13 cellular contexts compared by ENCODE assay signal in genomic region chr3:134367412-134367811, GRCh38. TPM values are rescaled to one million over a fixed set of nuclear protein-coding genes. Genes with fewer than 3 reads are reported as not detected.
DNase-seq lines count a peak whose midpoint lies in the region; ATAC-seq and TF ChIP-seq lines count a peak whose summit lies in the region.
"Had no signal": no experiment of that assay in that cellular context is flagged by ENCODE, and none has a peak within 500 bp of the region (broad histone marks: within the 10 kb centered on the region; RNA-seq: fewer than 3 reads in every experiment).

No MANE protein-coding gene starts in this region.

- POLR2A ChIA-PET in A673 (lab: Charles Lee; ENCODE audit: low non-redundant PET), result no interaction called here

- H3K9me3 ChIP-seq in A673 (ENCODE audit: low read depth, low read length, poor library complexity, severe bottlenecking) (no peaks in the 10 kb centered on the region), Loucy (ENCODE audit: insufficient read depth, low read depth, low read length) (no peaks in the 10 kb centered on the region), esophagus squamous epithelium (no peaks in the 10 kb centered on the region), trophoblast cell (ENCODE audit: insufficient read depth, low read depth, low read length) (no peaks in the 10 kb centered on the region)
- H3K9me3 ChIP-seq: BE2C had no signal

- H3K79me1 ChIP-seq in trophoblast cell (ENCODE audit: low read length), result peaks cover 66% of the 10 kb centered on the region

- H3K36me3 ChIP-seq in A673 (ENCODE audit: insufficient read depth, low read length, poor library complexity, severe bottlenecking) (peaks cover 76% of the 10 kb centered on the region), Loucy (ENCODE audit: insufficient read depth, low read length) (no peaks in the 10 kb centered on the region), esophagus squamous epithelium (peaks cover 41 to 89% (median 58%) of the 10 kb centered on the region in 3 donors), trophoblast cell (ENCODE audit: control insufficient read depth in 1 of 2, insufficient read depth in 2 of 2, low read length in 2 of 2) (peaks cover 81 to 92% of the 10 kb centered on the region in 2 experiments)
- H3K36me3 ChIP-seq: BE2C had no signal

- H3K4me3 ChIP-seq in A673 (ENCODE audit: low read depth, low read length, poor library complexity, severe bottlenecking) (no peak overlapping the region), Loucy (ENCODE audit: low read length, poor library complexity, severe bottlenecking) (no peak overlapping the region), esophagus squamous epithelium (no peak overlapping the region), trophoblast cell (ENCODE audit: low read depth, low read length) (no peak overlapping the region)

- H3F3A ChIP-seq in Loucy (ENCODE audit: low read depth), result no peaks in the 10 kb centered on the region

- no peaks in the 10 kb centered on the region for H4K20me1 ChIP-seq in Loucy (ENCODE audit: insufficient read depth, low read length, poor library complexity, severe bottlenecking)

- H3K79me2 ChIP-seq in Loucy (ENCODE audit: insufficient read depth, low read length) (no peaks in the 10 kb centered on the region), trophoblast cell (ENCODE audit: control insufficient read depth, insufficient read depth, low read length, poor library complexity) (peaks cover 25% of the 10 kb centered on the region)

- H3K4me1 ChIP-seq in A673 (ENCODE audit: insufficient read depth, low read length, poor library complexity, severe bottlenecking), result peaks cover 90% of the 10 kb centered on the region
- H3K4me1 ChIP-seq in Loucy (ENCODE audit: insufficient read depth, low read length, poor library complexity, severe bottlenecking), result peaks cover 30% of the 10 kb centered on the region
- peaks cover 47 to 100% (median 95%) of the 10 kb centered on the region in 3 donors for H3K4me1 ChIP-seq in esophagus squamous epithelium
- peaks cover 66 to 78% of the 10 kb centered on the region in 2 experiments for H3K4me1 ChIP-seq in trophoblast cell (ENCODE audit: control insufficient read depth in 1 of 2, insufficient read depth in 2 of 2, low read length in 2 of 2)
- H3K4me1 ChIP-seq: BE2C had no signal

- H2BK120ac ChIP-seq in trophoblast cell (ENCODE audit: insufficient read depth, low read length, poor library complexity), result no peak overlapping the region

- H3K18ac ChIP-seq in trophoblast cell (ENCODE audit: low read length), result no peak overlapping the region

- no peak overlapping the region for H4K12ac ChIP-seq in trophoblast cell (ENCODE audit: low read depth, low read length)

- no peak overlapping the region for H2AK5ac ChIP-seq in trophoblast cell (ENCODE audit: low read length)

- TF ChIP-seq POLR2A in esophagus squamous epithelium (IDR thresholded peaks at IDR 0.05), result no peak

- H2BK12ac ChIP-seq in trophoblast cell (ENCODE audit: low read length), result no peak overlapping the region

- no peak overlapping the region for H4K8ac ChIP-seq in trophoblast cell (ENCODE audit: low read depth, low read length)

- CTCF ChIA-PET in A673 (lab: Charles Lee), result no interaction called here

- WGBS in esophagus squamous epithelium, 2 donors, result 78 to 80% methylated on average over 4 to 5 of the region's 7 CpGs
- no CpG with 5 or more reads among the region's 7 CpGs for WGBS in trophoblast cell (ENCODE audit: extremely low coverage, insufficient coverage, insufficient read length)

- H2AFZ ChIP-seq in Loucy (ENCODE audit: low read length) (no peak overlapping the region), trophoblast cell (ENCODE audit: insufficient read depth, low read length, poor library complexity) (no peak overlapping the region)

- H3K9me2 ChIP-seq in Loucy (replicated peaks; ENCODE audit: low read depth, low read length), result no peaks in the 10 kb centered on the region

- H3K4me2 ChIP-seq in Loucy (ENCODE audit: low read depth, low read length, poor library complexity, severe bottlenecking), result no peak overlapping the region
- H3K4me2 ChIP-seq in trophoblast cell (ENCODE audit: low read length), result no peak overlapping the region

- DNase-seq in A673 (ENCODE audit: low spot score) (no peak), esophagus squamous epithelium (lab: John Stamatoyannopoulos, UW) (no peak), trophoblast cell (no peak), C1 segment of cervical spinal cord (lab: John Stamatoyannopoulos, UW) (no peak)
- DNase-seq: activated CD8-positive, alpha-beta memory T cell treated with anti-CD3 and anti-CD28 coated beads, Interleukin-2, amount 10 ng/mL, durations not matched to agents 7 days and 5 days; BE2C; glutamatergic neuron; NCI-H1417; T1000 had no signal

- H3K27me3 ChIP-seq in A673 (replicated peaks; ENCODE audit: insufficient read depth, low read depth, low read length, poor library complexity), result no peaks in the 10 kb centered on the region
- no peaks in the 10 kb centered on the region for H3K27me3 ChIP-seq in Loucy (ENCODE audit: insufficient read depth, low read length, poor library complexity, severe bottlenecking)
- no peaks in the 10 kb centered on the region for H3K27me3 ChIP-seq in esophagus squamous epithelium
- H3K27me3 ChIP-seq in trophoblast cell (ENCODE audit: insufficient read depth, low read length), result no peaks in the 10 kb centered on the region

- no peak overlapping the region for H3K9ac ChIP-seq in Loucy (ENCODE audit: low read depth, low read length, poor library complexity, severe bottlenecking)
- H3K9ac ChIP-seq in trophoblast cell (ENCODE audit: low read length), result no peak overlapping the region

- peak overlapping the region; percentile 90 for H3K27ac ChIP-seq in A673 (ENCODE audit: low read depth, low read length, poor library complexity, severe bottlenecking)
- peak overlapping the region in 3 of 4 donors; percentile 91 to 100 (median 94) for H3K27ac ChIP-seq in esophagus squamous epithelium
- H3K27ac ChIP-seq in trophoblast cell (ENCODE audit: low read depth, low read length), result peak overlapping the region; percentile 20

- no peak overlapping the region for H3K23ac ChIP-seq in trophoblast cell (ENCODE audit: low read length)

- H3K4ac ChIP-seq in trophoblast cell (ENCODE audit: low read depth, low read length), result no peak overlapping the region

- no peak overlapping the region for H2BK5ac ChIP-seq in trophoblast cell (ENCODE audit: low read depth, low read length, poor library complexity)

- ATAC-seq in GM18867 (IDR thresholded peaks at IDR 0.05; ENCODE audit: unreplicated experiment) (no peak), GM21529 (IDR thresholded peaks at IDR 0.05; ENCODE audit: unreplicated experiment) (no peak), GM21717 (IDR thresholded peaks at IDR 0.05; ENCODE audit: unreplicated experiment) (no peak)
- ATAC-seq: activated CD8-positive, alpha-beta memory T cell treated with anti-CD3 and anti-CD28 coated beads, Interleukin-2, amount 10 ng/mL, durations not matched to agents 7 days and 5 days had no signal

- TF ChIP-seq CTCF in A673 (conservative IDR thresholded peaks at IDR 0.05; ENCODE audit: low read depth, low read length) (0 out of 2 replicates have a peak, but pooled peaks have one; percentile 28), Loucy (conservative IDR thresholded peaks at IDR 0.05; ENCODE audit: low read length) (peak; percentile 40; the same call in 1 of the 2 replicates), esophagus squamous epithelium (IDR thresholded peaks at IDR 0.05) (no peak)

- no TSS peak for BruUV-seq in A673 (replicated peaks; lab: Mats Ljungman, UMichigan)

- intact Hi-C loops in A673 (cut with micrococcal nuclease; ENCODE audit: unreplicated experiment), result no loop called here
- intact Hi-C loops in esophagus squamous epithelium (cut with DNase I), result loop anchor here (5.0 kb wide), 1 partner anchor 55 kb away; no protein-coding TSS in a partner anchor

- no peak overlapping the region for H3K14ac ChIP-seq in trophoblast cell (ENCODE audit: low read length)

- no peak overlapping the region for H4K91ac ChIP-seq in trophoblast cell (ENCODE audit: low read depth, low read length)

RNA-seq across cellular contexts. Expression of gene AMOTL2, which starts 6.8 kb away (rescaled TPM):
- 38.9 and 59.6 TPM in 2 replicates for total RNA-seq in A673 (2021)
- total RNA-seq in esophagus squamous epithelium, result 10 to 100 TPM; 54.5 to 99.0 (median 59.1) TPM
- polyA plus RNA-seq in trophoblast cell (2013), result 83.2 and 85.9 TPM in 2 replicates
- total RNA-seq: activated CD8-positive, alpha-beta memory T cell treated with anti-CD3 and anti-CD28 coated beads, Interleukin-2, amount 10 ng/mL, durations not matched to agents 7 days and 5 days had no signal

Comparison
In these comparisons a context has a peak if more than half of its experiments do, and no peak if none do; other contexts are left out.
1. H3K27ac ChIP-seq: peak in every context shown above with its lines; median percentile 94 in esophagus squamous epithelium; 90 in A673; 20 in trophoblast cell.
2. CTCF ChIP-seq: peak in A673 (single experiment) and Loucy (single experiment); none in esophagus squamous epithelium (0 of 6).